Comparison of ENCODE assay signal across 8 cellular contexts in the genomic region with DNA sequence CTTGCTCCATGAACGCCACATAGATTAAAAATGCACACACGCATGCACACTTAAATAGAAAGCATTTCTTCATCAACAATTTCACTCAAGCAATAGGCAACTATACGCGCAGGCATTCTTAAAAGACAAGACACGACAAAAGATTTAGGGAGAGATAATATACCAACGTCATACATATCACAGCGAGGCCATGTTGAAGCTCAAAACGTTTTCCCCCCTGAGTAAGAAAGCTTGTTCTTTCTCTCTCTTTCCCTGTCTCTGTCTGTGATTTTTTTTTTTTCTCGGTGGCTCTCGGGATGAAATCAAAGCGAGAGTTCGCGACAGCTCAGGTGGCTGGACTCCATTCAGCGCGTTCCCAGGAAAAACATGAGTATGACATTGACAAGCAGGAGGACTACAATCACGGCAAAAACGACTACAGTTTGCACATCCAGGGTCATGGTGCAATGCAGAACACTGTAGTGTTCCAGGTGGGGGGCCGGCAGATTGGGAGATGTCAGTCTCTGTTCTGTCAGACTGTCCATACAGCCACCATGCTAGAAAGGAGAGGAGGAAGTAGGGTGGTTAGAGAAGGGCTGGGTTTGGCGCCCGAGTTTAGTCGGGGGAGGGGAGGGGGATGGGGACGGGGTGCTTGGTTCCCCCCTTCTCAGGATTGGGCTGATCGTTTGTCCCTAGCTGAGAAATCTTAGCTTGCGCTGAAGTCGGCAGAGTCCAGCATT. TPM values are rescaled to one million over a fixed set of nuclear protein-coding genes. Genes with fewer than 3 reads are reported as not detected.
DNase-seq lines count a peak whose midpoint lies in the region; ATAC-seq and TF ChIP-seq lines count a peak whose summit lies in the region.

No MANE protein-coding gene starts in this region.

- peak overlapping the region; percentile 68 to 80 for H3K27ac ChIP-seq in ovary

- CTCF ChIA-PET in Calu3 (lab: Charles Lee): interaction anchor here (0.6 to 1.1 kb wide), 3 partner anchors 10 to 421 kb away, joined by 3 to 7 read pairs (median 3); no protein-coding TSS in a partner anchor
- CTCF ChIA-PET in activated CD8-positive, alpha-beta T cell treated with anti-CD3 and anti-CD28 coated beads for 36 hours (lab: Charles Lee): interaction anchor here (1.4 kb wide), 1 partner anchor 8 kb away, joined by 4 read pairs; no protein-coding TSS in a partner anchor

- H3K4me3 ChIP-seq in MG63: peak overlapping the region; percentile 74
- peak overlapping the region; percentile 72 for H3K4me3 ChIP-seq in fibroblast of mammary gland (ENCODE audit: control insufficient read depth, low read depth, low read length)
- peak overlapping the region; percentile 48 for H3K4me3 ChIP-seq in ovary

- H3K9me3 ChIP-seq in MG63 (no peaks in the 10 kb centered on the region), ovary (no peaks in the 10 kb centered on the region)

- no peak for TF ChIP-seq POLR2A in ovary (IDR thresholded peaks at IDR 0.05)

- peaks cover 9% of the 10 kb centered on the region for H3K4me1 ChIP-seq in ovary (ENCODE audit: insufficient read depth)

- 24 to 41% (median 33%) methylated on average over 25 of the region's 25 CpGs for WGBS in ovary, 3 donors

- peaks cover 21% of the 10 kb centered on the region for H3K36me3 Mint-ChIP-seq in Calu3 (ENCODE audit: insufficient read depth, unreplicated experiment)
- H3K36me3 Mint-ChIP-seq in activated CD8-positive, alpha-beta T cell treated with anti-CD3 and anti-CD28 coated beads for 36 hours (ENCODE audit: low read depth): no peaks in the 10 kb centered on the region

- peak; percentile 2 for DNase-seq in Calu3
- no peak for DNase-seq in MG63
- DNase-seq in activated CD8-positive, alpha-beta T cell treated with anti-CD3 and anti-CD28 coated beads for 36 hours: peak; percentile 37
- no peak for DNase-seq in fibroblast of mammary gland (ENCODE audit: low read depth)
- no peak for DNase-seq in ovary
- DNase-seq in NCI-H510A treated with DMSO at 0.1 percent for 48 hours (lab: John Stamatoyannopoulos, UW): no peak
- DNase-seq in NCI-H128 (lab: John Stamatoyannopoulos, UW; ENCODE audit: unreplicated experiment): no peak

- intact Hi-C loops in Calu3 (cut with micrococcal nuclease; ENCODE audit: unreplicated experiment): no loop called here
- intact Hi-C loops in activated CD8-positive, alpha-beta T cell treated with anti-CD3 and anti-CD28 coated beads for 36 hours (cut with micrococcal nuclease): no loop called here
- intact Hi-C loops in ovary (cut with DNase I): no loop called here

- H3K27me3 ChIP-seq in MG63 (no peaks in the 10 kb centered on the region), ovary (no peaks in the 10 kb centered on the region)

- H3K9me3 Mint-ChIP-seq in Calu3 (ENCODE audit: low read depth, unreplicated experiment): no peaks in the 10 kb centered on the region
- H3K9me3 Mint-ChIP-seq in activated CD8-positive, alpha-beta T cell treated with anti-CD3 and anti-CD28 coated beads for 36 hours: no peaks in the 10 kb centered on the region

- TF ChIP-seq CTCF in Calu3 (IDR thresholded peaks at IDR 0.05; ENCODE audit: unreplicated experiment) (no peak), fibroblast of mammary gland (conservative IDR thresholded peaks at IDR 0.05; ENCODE audit: control insufficient read depth, insufficient read depth, low read depth, low read length) (no peak), ovary (IDR thresholded peaks at IDR 0.05) (no peak)
- no peak for TF ChIP-seq CTCF in activated CD8-positive, alpha-beta T cell treated with anti-CD3 and anti-CD28 coated beads for 36 hours (IDR thresholded peaks at IDR 0.05)

- ATAC-seq in GM21576 (IDR thresholded peaks at IDR 0.05; ENCODE audit: unreplicated experiment): peak; percentile 29
- ATAC-seq in activated CD8-positive, alpha-beta T cell treated with anti-CD3 and anti-CD28 coated beads for 36 hours: peak; percentile 50

- H3K4me3 Mint-ChIP-seq in Calu3 (ENCODE audit: low read depth, unreplicated experiment): peak overlapping the region; percentile 79
- H3K4me3 Mint-ChIP-seq in activated CD8-positive, alpha-beta T cell treated with anti-CD3 and anti-CD28 coated beads for 36 hours: peak overlapping the region; percentile 88

- H3K4me1 Mint-ChIP-seq in Calu3 (ENCODE audit: low read depth, unreplicated experiment): peaks cover 7% of the 10 kb centered on the region
- peaks cover 41% of the 10 kb centered on the region for H3K4me1 Mint-ChIP-seq in activated CD8-positive, alpha-beta T cell treated with anti-CD3 and anti-CD28 coated beads for 36 hours (ENCODE audit: low read depth)

- no peak for TF ChIP-seq EP300 in ovary (IDR thresholded peaks at IDR 0.05)

- H3K27ac Mint-ChIP-seq in Calu3 (ENCODE audit: unreplicated experiment): peak overlapping the region; percentile 80
- H3K27ac Mint-ChIP-seq in activated CD8-positive, alpha-beta T cell treated with anti-CD3 and anti-CD28 coated beads for 36 hours: peak overlapping the region; percentile 96

- no TSS peak for BruUV-seq in Calu3 (replicated peaks; lab: Mats Ljungman, UMichigan)

- H3K36me3 ChIP-seq in MG63: no peaks in the 10 kb centered on the region
- H3K36me3 ChIP-seq in ovary: no peaks in the 10 kb centered on the region

- POLR2A ChIA-PET in activated CD8-positive, alpha-beta T cell treated with anti-CD3 and anti-CD28 coated beads for 36 hours (lab: Charles Lee): interaction anchor here (0.6 to 2.3 kb wide), 3 partner anchors 8 to 21 kb away, joined by 4 to 9 read pairs (median 5); no protein-coding TSS in a partner anchor

- peaks cover 29% of the 10 kb centered on the region for H3K27me3 Mint-ChIP-seq in Calu3 (ENCODE audit: unreplicated experiment)
- no peaks in the 10 kb centered on the region for H3K27me3 Mint-ChIP-seq in activated CD8-positive, alpha-beta T cell treated with anti-CD3 and anti-CD28 coated beads for 36 hours

RNA-seq across cellular contexts. Expression of a gene that starts 30.7 kb away (rescaled TPM):
- 24.7 and 26.3 TPM in 2 replicates for total RNA-seq in Calu3 (2022)
- 9.8 and 13.4 TPM in 2 replicates for total RNA-seq in MG63 (2014; rRNA removed; shearing (Covaris generic); ENCODE audit: low replicate concordance)
- total RNA-seq in activated CD8-positive, alpha-beta T cell treated with anti-CD3 and anti-CD28 coated beads for 36 hours: 10 to 100 TPM; 16.5 to 19.4 TPM
- total RNA-seq in ovary: 10 to 100 TPM; 19.1 to 32.2 (median 24.1) TPM
- polyA plus RNA-seq in ovary: 10 to 100 TPM; 13.4 to 28.8 TPM

Comparison
In these comparisons a context has a peak if more than half of its experiments do, and no peak if none do; other contexts are left out.
1. DNase-seq: peak in Calu3 (single experiment) and activated CD8-positive, alpha-beta T cell treated with anti-CD3 and anti-CD28 coated beads for 36 hours (single experiment); none in MG63 (single experiment), fibroblast of mammary gland (single experiment), ovary (0 of 5), NCI-H510A treated with DMSO at 0.1 percent for 48 hours (single experiment) and NCI-H128 (single experiment).
2. Peak in every context shown above with its lines, with median percentiles within 50 percentile points of each other: H3K4me3 ChIP-seq.